Comparison of ENCODE assay signal across 1 cellular context in genomic region chr4:120066182-120066524, GRCh38.
TF ChIP-seq lines count a peak whose summit lies in the region.

No MANE protein-coding gene starts in this region.

TF ChIP-seq in K562, 482 proteins besides CTCF, POLR2A, EP300 and RAD21 (continued from another document and continues in another):
- no peak for TF ChIP-seq KAT2B (IDR thresholded peaks at IDR 0.05; ENCODE audit: low read depth, low read length)
- no peak for TF ChIP-seq SRSF9 (IDR thresholded peaks at IDR 0.05; ENCODE audit: borderline replicate concordance, low read depth, low read length)
- TF ChIP-seq SMAD4 (CRISPR knock-in tag; conservative IDR thresholded peaks at IDR 0.05) = peak; percentile 47; the same call in 1 of the 2 replicates
- TF ChIP-seq ZC3H4 (CRISPR knock-in tag; IDR thresholded peaks at IDR 0.05; ENCODE audit: borderline replicate concordance) = 0 out of 2 replicates have a peak, but pooled peaks have one; percentile 20
- TF ChIP-seq E4F1 (CRISPR knock-in tag; IDR thresholded peaks at IDR 0.05; ENCODE audit: borderline replicate concordance) = no peak
- no peak for TF ChIP-seq ZNF311 (CRISPR knock-in tag; IDR thresholded peaks at IDR 0.05)
- TF ChIP-seq MAX (CRISPR knock-in tag; IDR thresholded peaks at IDR 0.05) = no peak; the same call in 1 of the 2 replicates
- TF ChIP-seq, protein P1, sequence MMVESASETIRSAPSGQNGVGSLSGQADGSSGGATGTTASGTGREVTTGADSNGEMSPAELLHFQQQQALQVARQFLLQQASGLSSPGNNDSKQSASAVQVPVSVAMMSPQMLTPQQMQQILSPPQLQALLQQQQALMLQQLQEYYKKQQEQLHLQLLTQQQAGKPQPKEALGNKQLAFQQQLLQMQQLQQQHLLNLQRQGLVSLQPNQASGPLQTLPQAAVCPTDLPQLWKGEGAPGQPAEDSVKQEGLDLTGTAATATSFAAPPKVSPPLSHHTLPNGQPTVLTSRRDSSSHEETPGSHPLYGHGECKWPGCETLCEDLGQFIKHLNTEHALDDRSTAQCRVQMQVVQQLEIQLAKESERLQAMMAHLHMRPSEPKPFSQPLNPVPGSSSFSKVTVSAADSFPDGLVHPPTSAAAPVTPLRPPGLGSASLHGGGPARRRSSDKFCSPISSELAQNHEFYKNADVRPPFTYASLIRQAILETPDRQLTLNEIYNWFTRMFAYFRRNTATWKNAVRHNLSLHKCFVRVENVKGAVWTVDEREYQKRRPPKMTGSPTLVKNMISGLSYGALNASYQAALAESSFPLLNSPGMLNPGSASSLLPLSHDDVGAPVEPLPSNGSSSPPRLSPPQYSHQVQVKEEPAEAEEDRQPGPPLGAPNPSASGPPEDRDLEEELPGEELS (CRISPR knock-in tag; IDR thresholded peaks at IDR 0.05; ENCODE audit: borderline replicate concordance) = peak; percentile 80; the same call in 1 of the 2 replicates
- no peak for TF ChIP-seq XRCC3 (IDR thresholded peaks at IDR 0.05)
- TF ChIP-seq RREB1 (CRISPR knock-in tag; IDR thresholded peaks at IDR 0.05) = no peak
- TF ChIP-seq KAT7 (CRISPR knock-in tag; IDR thresholded peaks at IDR 0.05; ENCODE audit: borderline replicate concordance) = peak; percentile 73; the same call in 1 of the 2 replicates
- TF ChIP-seq KLF1 (tag; IDR thresholded peaks at IDR 0.05) = 0 out of 2 replicates have a peak, but pooled peaks have one; percentile 16
- no peak for TF ChIP-seq NFYB (IDR thresholded peaks at IDR 0.05; ENCODE audit: extremely low read depth, insufficient read length)
- TF ChIP-seq TARDBP (IDR thresholded peaks at IDR 0.05) = no peak
- TF ChIP-seq EHMT2 (IDR thresholded peaks at IDR 0.05) = no peak
- no peak for TF ChIP-seq ZNF764 (CRISPR knock-in tag; IDR thresholded peaks at IDR 0.05; ENCODE audit: low read depth)
- TF ChIP-seq KLF10 (CRISPR knock-in tag; IDR thresholded peaks at IDR 0.05) = no peak
- TF ChIP-seq MCM3 (IDR thresholded peaks at IDR 0.05) = no peak
- no peak for TF ChIP-seq TRIM24 (IDR thresholded peaks at IDR 0.05)
- TF ChIP-seq SMARCA5 (IDR thresholded peaks at IDR 0.05) = no peak
- TF ChIP-seq TCF15 (CRISPR knock-in tag; IDR thresholded peaks at IDR 0.05) = no peak
- TF ChIP-seq FOXK2 (conservative IDR thresholded peaks at IDR 0.05 in 1 of 2, IDR thresholded peaks at IDR 0.05 in 1 of 2; ENCODE audit: low read depth in 2 of 2) = no peak
- TF ChIP-seq ZNF224 (CRISPR knock-in tag; IDR thresholded peaks at IDR 0.05) = 0 out of 2 replicates have a peak, but pooled peaks have one; percentile 77
- TF ChIP-seq CREB1 (IDR thresholded peaks at IDR 0.05) = no peak
- no peak for TF ChIP-seq CREB1 (CRISPR knock-in tag; IDR thresholded peaks at IDR 0.05)
- no peak for TF ChIP-seq JUN (IDR thresholded peaks at IDR 0.05; ENCODE audit: borderline replicate concordance, low read depth, low read length)
- 0 out of 2 replicates have a peak, but pooled peaks have one; percentile 4 for TF ChIP-seq JUN (CRISPR knock-in tag; IDR thresholded peaks at IDR 0.05; ENCODE audit: borderline replicate concordance)
- no peak for TF ChIP-seq RB1 (IDR thresholded peaks at IDR 0.05; ENCODE audit: low read depth)
- no peak for TF ChIP-seq CHD4 (IDR thresholded peaks at IDR 0.05; ENCODE audit: insufficient read depth, insufficient replicate concordance, low read depth, low read length, poor library complexity, severe bottlenecking)
- TF ChIP-seq MECOM (CRISPR knock-in tag; IDR thresholded peaks at IDR 0.05) = 0 out of 2 replicates have a peak, but pooled peaks have one; percentile 31
- no peak for TF ChIP-seq SMAD1 (IDR thresholded peaks at IDR 0.05; ENCODE audit: low read depth, low read length, partially characterized antibody)
- no peak for TF ChIP-seq ASH1L (IDR thresholded peaks at IDR 0.05; ENCODE audit: borderline replicate concordance, low read depth, partially characterized antibody)
- TF ChIP-seq, protein P2, sequence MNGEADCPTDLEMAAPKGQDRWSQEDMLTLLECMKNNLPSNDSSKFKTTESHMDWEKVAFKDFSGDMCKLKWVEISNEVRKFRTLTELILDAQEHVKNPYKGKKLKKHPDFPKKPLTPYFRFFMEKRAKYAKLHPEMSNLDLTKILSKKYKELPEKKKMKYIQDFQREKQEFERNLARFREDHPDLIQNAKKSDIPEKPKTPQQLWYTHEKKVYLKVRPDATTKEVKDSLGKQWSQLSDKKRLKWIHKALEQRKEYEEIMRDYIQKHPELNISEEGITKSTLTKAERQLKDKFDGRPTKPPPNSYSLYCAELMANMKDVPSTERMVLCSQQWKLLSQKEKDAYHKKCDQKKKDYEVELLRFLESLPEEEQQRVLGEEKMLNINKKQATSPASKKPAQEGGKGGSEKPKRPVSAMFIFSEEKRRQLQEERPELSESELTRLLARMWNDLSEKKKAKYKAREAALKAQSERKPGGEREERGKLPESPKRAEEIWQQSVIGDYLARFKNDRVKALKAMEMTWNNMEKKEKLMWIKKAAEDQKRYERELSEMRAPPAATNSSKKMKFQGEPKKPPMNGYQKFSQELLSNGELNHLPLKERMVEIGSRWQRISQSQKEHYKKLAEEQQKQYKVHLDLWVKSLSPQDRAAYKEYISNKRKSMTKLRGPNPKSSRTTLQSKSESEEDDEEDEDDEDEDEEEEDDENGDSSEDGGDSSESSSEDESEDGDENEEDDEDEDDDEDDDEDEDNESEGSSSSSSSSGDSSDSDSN (IDR thresholded peaks at IDR 0.05; ENCODE audit: borderline replicate concordance in 1 of 2, low read depth in 2 of 2, low read length in 2 of 2) = no peak
- TF ChIP-seq BHLHE40 (IDR thresholded peaks at IDR 0.05; ENCODE audit: low read length) = no peak
- 0 out of 2 replicates have a peak, but pooled peaks have one; percentile 12 for TF ChIP-seq ZNF263 (CRISPR knock-in tag; IDR thresholded peaks at IDR 0.05; ENCODE audit: borderline replicate concordance)
- no peak for TF ChIP-seq GATAD2A (IDR thresholded peaks at IDR 0.05)
- TF ChIP-seq NFRKB (IDR thresholded peaks at IDR 0.05; ENCODE audit: low read depth) = 0 out of 2 replicates have a peak, but pooled peaks have one; percentile 34
- TF ChIP-seq OTX1 (CRISPR knock-in tag; IDR thresholded peaks at IDR 0.05) = no peak
- TF ChIP-seq SREBF1 (IDR thresholded peaks at IDR 0.05; ENCODE audit: borderline replicate concordance, low read depth, low read length) = no peak
- no peak for TF ChIP-seq ZNF551 (CRISPR knock-in tag; IDR thresholded peaks at IDR 0.05)
- 0 out of 2 replicates have a peak, but pooled peaks have one; percentile 82 for TF ChIP-seq ZNF232 (CRISPR knock-in tag; IDR thresholded peaks at IDR 0.05)
- TF ChIP-seq, protein P3, sequence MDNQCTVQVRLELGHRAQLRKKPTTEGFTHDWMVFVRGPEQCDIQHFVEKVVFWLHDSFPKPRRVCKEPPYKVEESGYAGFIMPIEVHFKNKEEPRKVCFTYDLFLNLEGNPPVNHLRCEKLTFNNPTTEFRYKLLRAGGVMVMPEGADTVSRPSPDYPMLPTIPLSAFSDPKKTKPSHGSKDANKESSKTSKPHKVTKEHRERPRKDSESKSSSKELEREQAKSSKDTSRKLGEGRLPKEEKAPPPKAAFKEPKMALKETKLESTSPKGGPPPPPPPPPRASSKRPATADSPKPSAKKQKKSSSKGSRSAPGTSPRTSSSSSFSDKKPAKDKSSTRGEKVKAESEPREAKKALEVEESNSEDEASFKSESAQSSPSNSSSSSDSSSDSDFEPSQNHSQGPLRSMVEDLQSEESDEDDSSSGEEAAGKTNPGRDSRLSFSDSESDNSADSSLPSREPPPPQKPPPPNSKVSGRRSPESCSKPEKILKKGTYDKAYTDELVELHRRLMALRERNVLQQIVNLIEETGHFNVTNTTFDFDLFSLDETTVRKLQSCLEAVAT (IDR thresholded peaks at IDR 0.05) = peak in 1 of 2 experiments; percentile 40; a peak in 1 of 4 replicates
- no peak for TF ChIP-seq FOXP1 (CRISPR knock-in tag; IDR thresholded peaks at IDR 0.05)
- no peak for TF ChIP-seq ARNT (IDR thresholded peaks at IDR 0.05)
- TF ChIP-seq ATF3 (IDR thresholded peaks at IDR 0.05) = no peak
- TF ChIP-seq ATF3 (CRISPR knock-in tag; conservative IDR thresholded peaks at IDR 0.05) = 0 out of 2 replicates have a peak, but pooled peaks have one; percentile 13
- 0 out of 2 replicates have a peak, but pooled peaks have one; percentile 46 for TF ChIP-seq ZNF12 (CRISPR knock-in tag; IDR thresholded peaks at IDR 0.05)
- TF ChIP-seq ZEB2 (IDR thresholded peaks at IDR 0.05) = no peak
- no peak for TF ChIP-seq ZBED1 (IDR thresholded peaks at IDR 0.05)
- no peak for TF ChIP-seq MCM5 (IDR thresholded peaks at IDR 0.05; ENCODE audit: low read depth)
- TF ChIP-seq RBM39 (optimal IDR thresholded peaks at IDR 0.05; ENCODE audit: low read depth, low read length) = no peak
- TF ChIP-seq ZBTB7A (IDR thresholded peaks at IDR 0.05; ENCODE audit: borderline replicate concordance, control insufficient read depth, low read depth, low read length) = 0 out of 2 replicates have a peak, but pooled peaks have one; percentile 19
- TF ChIP-seq GTF2F1 (IDR thresholded peaks at IDR 0.05; ENCODE audit: low read depth, low read length) = no peak
- TF ChIP-seq ZC3H8 (IDR thresholded peaks at IDR 0.05) = no peak
